1 cellular context compared by ENCODE assay signal in the genomic region with DNA sequence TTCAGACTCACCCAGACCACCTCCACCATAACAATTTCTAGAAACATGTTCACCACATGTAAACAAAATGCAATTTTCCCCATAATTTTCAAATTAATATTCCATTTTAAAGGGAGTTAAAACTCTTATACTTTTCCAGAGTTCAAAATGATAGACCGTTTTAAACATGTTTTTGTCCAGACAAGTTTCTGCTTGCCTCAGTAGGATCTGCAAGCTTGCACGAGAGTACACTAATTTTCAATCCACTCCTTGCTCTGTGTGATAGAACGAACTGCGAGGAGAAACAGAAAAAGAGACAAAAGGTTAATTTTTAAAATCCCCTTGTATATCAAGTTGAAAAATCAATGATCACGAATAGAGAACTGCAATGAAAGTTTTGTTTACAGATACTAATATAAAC.
TF ChIP-seq lines count a peak whose summit lies in the region.

No MANE protein-coding gene starts in this region.

TF ChIP-seq in HepG2, 621 proteins besides CTCF, POLR2A, EP300 and RAD21:
- TF ChIP-seq, protein P1, sequence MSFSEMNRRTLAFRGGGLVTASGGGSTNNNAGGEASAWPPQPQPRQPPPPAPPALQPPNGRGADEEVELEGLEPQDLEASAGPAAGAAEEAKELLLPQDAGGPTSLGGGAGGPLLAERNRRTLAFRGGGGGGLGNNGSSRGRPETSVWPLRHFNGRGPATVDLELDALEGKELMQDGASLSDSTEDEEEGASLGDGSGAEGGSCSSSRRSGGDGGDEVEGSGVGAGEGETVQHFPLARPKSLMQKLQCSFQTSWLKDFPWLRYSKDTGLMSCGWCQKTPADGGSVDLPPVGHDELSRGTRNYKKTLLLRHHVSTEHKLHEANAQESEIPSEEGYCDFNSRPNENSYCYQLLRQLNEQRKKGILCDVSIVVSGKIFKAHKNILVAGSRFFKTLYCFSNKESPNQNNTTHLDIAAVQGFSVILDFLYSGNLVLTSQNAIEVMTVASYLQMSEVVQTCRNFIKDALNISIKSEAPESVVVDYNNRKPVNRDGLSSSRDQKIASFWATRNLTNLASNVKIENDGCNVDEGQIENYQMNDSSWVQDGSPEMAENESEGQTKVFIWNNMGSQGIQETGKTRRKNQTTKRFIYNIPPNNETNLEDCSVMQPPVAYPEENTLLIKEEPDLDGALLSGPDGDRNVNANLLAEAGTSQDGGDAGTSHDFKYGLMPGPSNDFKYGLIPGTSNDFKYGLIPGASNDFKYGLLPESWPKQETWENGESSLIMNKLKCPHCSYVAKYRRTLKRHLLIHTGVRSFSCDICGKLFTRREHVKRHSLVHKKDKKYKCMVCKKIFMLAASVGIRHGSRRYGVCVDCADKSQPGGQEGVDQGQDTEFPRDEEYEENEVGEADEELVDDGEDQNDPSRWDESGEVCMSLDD (CRISPR knock-in tag; IDR thresholded peaks at IDR 0.05; ENCODE audit: borderline replicate concordance), result no peak
TF ChIP-seq in HepG2: peak in this region for 0.
